8 cellular contexts compared by ENCODE assay signal in genomic region chrX:108090474-108091265, GRCh38. TPM values are rescaled to one million over a fixed set of nuclear protein-coding genes. Genes with fewer than 3 reads are reported as not detected.
DNase-seq lines count a peak whose midpoint lies in the region; ATAC-seq and TF ChIP-seq lines count a peak whose summit lies in the region.

No MANE protein-coding gene starts in this region.

- no peaks in the 10 kb centered on the region for H3K27me3 Mint-ChIP-seq in CD8-positive, alpha-beta T cell (ENCODE audit: low read depth)

- H3K9me3 Mint-ChIP-seq in CD8-positive, alpha-beta T cell: no peaks in the 10 kb centered on the region

- H3K27ac Mint-ChIP-seq in CD8-positive, alpha-beta T cell: no peak overlapping the region

- ATAC-seq in CD8-positive, alpha-beta T cell: no peak

- H3K27me3 ChIP-seq in CD8-positive, alpha-beta T cell (ENCODE audit: insufficient read depth, low read length): no peaks in the 10 kb centered on the region
- no peaks in the 10 kb centered on the region for H3K27me3 ChIP-seq in H7 (ENCODE audit: control insufficient read depth, insufficient read depth, low read length)
- H3K27me3 ChIP-seq in iPS-15b (ENCODE audit: control insufficient read depth, insufficient read depth, low read length): no peaks in the 10 kb centered on the region
- no peaks in the 10 kb centered on the region for H3K27me3 ChIP-seq in thymus (ENCODE audit: control insufficient read depth, insufficient read depth)

- H3K4me1 Mint-ChIP-seq in CD8-positive, alpha-beta T cell (ENCODE audit: low read depth): peaks cover 24% of the 10 kb centered on the region

- peaks cover 7% of the 10 kb centered on the region for H3K36me3 Mint-ChIP-seq in CD8-positive, alpha-beta T cell

- intact Hi-C loops in CD8-positive, alpha-beta T cell (cut with DNase I, micrococcal nuclease): loop anchor here (1.0 to 10.0 kb wide), 9 partner anchors 73 to 1476 kb away; partner anchors contain the start of genes MID2 (in 2 of the 2), NXT2 (in 2 of the 2), RBM41 (in 2 of the 2) and NCBP2L (in 1 of the 2)

- peaks cover 9% of the 10 kb centered on the region for H3K4me1 ChIP-seq in CD8-positive, alpha-beta T cell (ENCODE audit: insufficient read depth, low read length)
- H3K4me1 ChIP-seq in iPS-15b (ENCODE audit: control insufficient read depth, insufficient read depth, low read length) (peaks cover 5% of the 10 kb centered on the region), thymus (ENCODE audit: control insufficient read depth, insufficient read depth, low read length) (no peaks in the 10 kb centered on the region)

- no peak for DNase-seq in CD8-positive, alpha-beta T cell
- DNase-seq in H7 (no peak), SK-N-MC (ENCODE audit: low read depth, low spot score) (no peak), NCI-H2081 (lab: John Stamatoyannopoulos, UW) (no peak), midbrain (lab: John Stamatoyannopoulos, UW) (no peak)
- no peak for DNase-seq in activated CD4-positive, CD25-positive, alpha-beta regulatory T cell (lab: John Stamatoyannopoulos, UW)

- POLR2A ChIA-PET in CD8-positive, alpha-beta T cell (lab: Charles Lee): interaction anchor here (1.0 to 1.2 kb wide), 4 partner anchors 9 to 349 kb away, joined by 3 to 6 read pairs (median 3); no protein-coding TSS in a partner anchor

- 3% methylated on average over 20 of the region's 20 CpGs for WGBS in thymus

- no peaks in the 10 kb centered on the region for H3K36me3 ChIP-seq in CD8-positive, alpha-beta T cell (ENCODE audit: insufficient read depth, low read length)
- H3K36me3 ChIP-seq in H7 (replicated peaks; ENCODE audit: control insufficient read depth, insufficient read depth, low read length) (peaks cover 11% of the 10 kb centered on the region), SK-N-MC (ENCODE audit: insufficient read depth, low read length) (peaks cover 7% of the 10 kb centered on the region; the same call in 1 of the 2 replicates), iPS-15b (ENCODE audit: control insufficient read depth, insufficient read depth, low read length) (no peaks in the 10 kb centered on the region), thymus (ENCODE audit: control insufficient read depth, insufficient read depth) (no peaks in the 10 kb centered on the region)

- no peaks in the 10 kb centered on the region for H3K9me3 ChIP-seq in CD8-positive, alpha-beta T cell (ENCODE audit: low read length)
- H3K9me3 ChIP-seq in SK-N-MC (ENCODE audit: low read depth, low read length) (no peaks in the 10 kb centered on the region), iPS-15b (ENCODE audit: control insufficient read depth, insufficient read depth, low read length) (no peaks in the 10 kb centered on the region), thymus (ENCODE audit: control insufficient read depth) (no peaks in the 10 kb centered on the region)

- no peak for TF ChIP-seq CTCF in CD8-positive, alpha-beta T cell (IDR thresholded peaks at IDR 0.05)

- H3K9ac ChIP-seq in SK-N-MC (ENCODE audit: insufficient read length): peak overlapping the region; percentile 83
- peak overlapping the region; percentile 87 for H3K9ac ChIP-seq in iPS-15b (ENCODE audit: low read depth, low read length)

- H3K4me3 Mint-ChIP-seq in CD8-positive, alpha-beta T cell: no peak overlapping the region

- CTCF ChIA-PET in CD8-positive, alpha-beta T cell (lab: Charles Lee): interaction anchor here (1.3 kb wide), 1 partner anchor 20 kb away, joined by 3 read pairs; no protein-coding TSS in a partner anchor

- H3K4me3 ChIP-seq in CD8-positive, alpha-beta T cell (ENCODE audit: low read depth, low read length): peak overlapping the region; percentile 90
- peak overlapping the region; percentile 80 for H3K4me3 ChIP-seq in H7 (ENCODE audit: insufficient read depth, low read depth, low read length)
- peak overlapping the region; percentile 80 for H3K4me3 ChIP-seq in SK-N-MC
- H3K4me3 ChIP-seq in iPS-15b (ENCODE audit: low read depth, low read length): peak overlapping the region; percentile 94
- peak overlapping the region; percentile 65 for H3K4me3 ChIP-seq in thymus (ENCODE audit: low read length)

- peak overlapping the region; percentile 92 for H3K27ac ChIP-seq in CD8-positive, alpha-beta T cell (ENCODE audit: low read depth, low read length)
- H3K27ac ChIP-seq in SK-N-MC (peak overlapping the region; percentile 34; the same call in 1 of the 2 replicates), thymus (ENCODE audit: low read depth) (peak overlapping the region; percentile 95)

RNA-seq across cellular contexts. Expression of gene PSMD10, which starts 0.7 kb away (rescaled TPM):
- 10 to 100 TPM; 22.6 to 23.5 TPM for total RNA-seq in CD8-positive, alpha-beta T cell
- 99.0 and 110 TPM in 2 replicates for total RNA-seq in H7 (2014; rRNA removed; shearing (Covaris generic))
- polyA plus RNA-seq in thymus: 55.1 TPM

RNA-seq across cellular contexts. Expression of gene ATG4A, which starts 0.9 kb away (rescaled TPM):
- total RNA-seq in CD8-positive, alpha-beta T cell: 1 to 10 TPM; 3.7 to 6.3 TPM
- 7.0 and 8.4 TPM in 2 replicates for total RNA-seq in H7 (2014; rRNA removed; shearing (Covaris generic))
- polyA plus RNA-seq in thymus: 18.2 TPM

RNA-seq across cellular contexts. Expression of gene VSIG1, which starts 45.8 kb away (rescaled TPM):
- total RNA-seq in CD8-positive, alpha-beta T cell: 10 to 100 TPM; 10.5 to 11.9 TPM
- total RNA-seq in H7 (2014; rRNA removed; shearing (Covaris generic)): 3.0 and 4.1 TPM in 2 replicates
- 1.4 TPM for polyA plus RNA-seq in thymus

Comparison
In these comparisons a context has a peak if more than half of its experiments do, and no peak if none do; other contexts are left out.
1. H3K27ac ChIP-seq: peak in every context shown above with its lines; median percentile 95 in thymus; 92 in CD8-positive, alpha-beta T cell; 34 in SK-N-MC.